29 cellular contexts compared by ENCODE assay signal in the genomic region with DNA sequence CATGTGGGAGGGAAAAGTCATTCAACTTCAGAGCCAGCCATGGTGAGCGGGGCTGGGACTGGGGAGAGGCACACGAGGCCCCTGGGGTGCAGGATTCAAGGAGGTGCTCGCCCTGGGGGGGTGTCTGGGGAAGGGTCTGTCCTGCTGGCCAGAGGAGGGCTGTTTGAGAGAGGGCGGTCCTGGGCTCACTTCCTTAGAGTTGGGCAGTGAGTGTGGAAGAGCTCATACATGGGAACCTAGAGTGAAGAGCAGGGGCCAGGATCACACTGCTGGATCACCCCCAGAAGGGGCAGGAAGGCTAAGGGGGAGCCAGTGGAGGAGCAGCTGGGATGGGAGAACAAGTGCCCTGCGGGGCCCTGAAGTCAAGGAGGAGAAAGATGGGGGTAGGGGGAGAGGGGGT. TPM values are rescaled to one million over a fixed set of nuclear protein-coding genes. Genes with fewer than 3 reads are reported as not detected.
DNase-seq lines count a peak whose midpoint lies in the region; ATAC-seq, FAIRE-seq and TF ChIP-seq lines count a peak whose summit lies in the region.
"Had no signal": no experiment of that assay in that cellular context is flagged by ENCODE, and none has a peak within 500 bp of the region (broad histone marks: within the 10 kb centered on the region; RNA-seq: fewer than 3 reads in every experiment).

No MANE protein-coding gene starts in this region.

- H3K4me3 Mint-ChIP-seq in HFFc6 (no peak overlapping the region), endothelial cell (ENCODE audit: unreplicated experiment) (no peak overlapping the region), osteocyte (ENCODE audit: unreplicated experiment) (no peak overlapping the region)
- H3K4me3 Mint-ChIP-seq: activated CD8-positive, alpha-beta T cell treated with anti-CD3 and anti-CD28 coated beads, Interleukin-2, amount 10 ng/mL, durations not matched to agents 7 days and 5 days; activated naive CD8-positive, alpha-beta T cell treated with anti-CD3 and anti-CD28 coated beads, Interleukin-2, amount 50 U/mL, for 24 hours; immature natural killer cell; T-cell had no signal

- no peaks in the 10 kb centered on the region for H3K36me3 ChIP-seq in hepatocyte (replicated peaks; ENCODE audit: insufficient read depth, low read depth)
- H3K36me3 ChIP-seq: left lung, uterus had no signal

- H4K20me1 ChIP-seq in hepatocyte (ENCODE audit: insufficient read depth, poor library complexity, severe bottlenecking) = peaks cover 25% of the 10 kb centered on the region

- no peak; a peak in 1 of 6 replicates for ATAC-seq in A549
- ATAC-seq: activated CD8-positive, alpha-beta T cell treated with anti-CD3 and anti-CD28 coated beads, Interleukin-2, amount 10 ng/mL, durations not matched to agents 7 days and 5 days; activated naive CD8-positive, alpha-beta T cell treated with anti-CD3 and anti-CD28 coated beads, Interleukin-2, amount 50 U/mL, for 24 hours; left lung; mucosa of descending colon; T-cell had no signal

- peaks cover 100% of the 10 kb centered on the region for H3K79me2 ChIP-seq in hepatocyte

- H3K27ac ChIP-seq in A549 (peak overlapping the region; percentile 25 to 67; a peak in 4 of 6 replicates), hepatocyte (no peak overlapping the region)
- H3K27ac ChIP-seq: C4-2B, foreskin keratinocyte, left lung, SJCRH30, uterus had no signal

- CTCF ChIA-PET in A549 (lab: Yijun Ruan, JAX) = interaction anchor here (1.2 to 1.3 kb wide), 2 partner anchors 19 to 20 kb away, joined by 3 read pairs; no protein-coding TSS in a partner anchor

- H3K9me3 ChIP-seq in A549 = no peaks in the 10 kb centered on the region
- H3K9me3 ChIP-seq in hepatocyte (ENCODE audit: low read depth) = no peaks in the 10 kb centered on the region
- H3K9me3 ChIP-seq: left lung, mucosa of descending colon, SJCRH30, uterus had no signal

- FAIRE-seq in A549 (lab: Jason Lieb, UNC) = no peak
- FAIRE-seq: D721Med had no signal

- no peak overlapping the region for H3K4me2 ChIP-seq in A549
- H3K4me2 ChIP-seq in hepatocyte = no peak overlapping the region
- H3K4me2 ChIP-seq: smooth muscle cell had no signal

- H3K4me1 ChIP-seq in A549 = peaks cover 43% of the 10 kb centered on the region
- peaks cover 26% of the 10 kb centered on the region for H3K4me1 ChIP-seq in hepatocyte (ENCODE audit: insufficient read depth)
- H3K4me1 ChIP-seq: uterus had no signal

- no peak for TF ChIP-seq CTCF in A549 (IDR thresholded peaks at IDR 0.05)
- TF ChIP-seq CTCF in HFFc6 (IDR thresholded peaks at IDR 0.05) = no peak
- TF ChIP-seq CTCF in endothelial cell (IDR thresholded peaks at IDR 0.05; ENCODE audit: unreplicated experiment) = no peak
- no peak for TF ChIP-seq CTCF in osteocyte (IDR thresholded peaks at IDR 0.05)
- TF ChIP-seq CTCF in hepatocyte (IDR thresholded peaks at IDR 0.05; ENCODE audit: poor library complexity) = no peak

- H3K9me2 ChIP-seq in hepatocyte (replicated peaks; ENCODE audit: insufficient read depth) = no peaks in the 10 kb centered on the region

- no peak for TF ChIP-seq EP300 in A549 (IDR thresholded peaks at IDR 0.05)

- H3K4me3 ChIP-seq in A549 (no peak overlapping the region), hepatocyte (no peak overlapping the region)
- H3K4me3 ChIP-seq: left lung, mucosa of descending colon, SJCRH30, smooth muscle cell, uterus had no signal

- H3K4me1 Mint-ChIP-seq in HFFc6 (ENCODE audit: low read depth) (peaks cover 92% of the 10 kb centered on the region), endothelial cell (ENCODE audit: unreplicated experiment) (peaks cover 75% of the 10 kb centered on the region), osteocyte (ENCODE audit: unreplicated experiment) (peaks cover 77% of the 10 kb centered on the region)

- WGBS in A549 (ENCODE audit: missing lambda C conversion rate) = 95% methylated on average over 5 of the region's 5 CpGs
- WGBS in hepatocyte (ENCODE audit: low lambda C conversion rate, missing lambda C conversion rate) = 98% methylated on average over 5 of the region's 5 CpGs

- no peaks in the 10 kb centered on the region for H3K9me3 Mint-ChIP-seq in HFFc6
- no peaks in the 10 kb centered on the region for H3K9me3 Mint-ChIP-seq in endothelial cell (ENCODE audit: unreplicated experiment)
- H3K9me3 Mint-ChIP-seq in osteocyte (ENCODE audit: unreplicated experiment) = no peaks in the 10 kb centered on the region
- H3K9me3 Mint-ChIP-seq: activated naive CD8-positive, alpha-beta T cell treated with anti-CD3 and anti-CD28 coated beads, Interleukin-2, amount 50 U/mL, for 24 hours; T-cell had no signal

- no peak for TF ChIP-seq POLR2A in A549 (IDR thresholded peaks at IDR 0.05; ENCODE audit: low read length)

- peaks cover 12% of the 10 kb centered on the region for H3K27me3 Mint-ChIP-seq in HFFc6 (ENCODE audit: insufficient read depth)
- peaks cover 5% of the 10 kb centered on the region for H3K27me3 Mint-ChIP-seq in endothelial cell (ENCODE audit: unreplicated experiment)
- no peaks in the 10 kb centered on the region for H3K27me3 Mint-ChIP-seq in osteocyte (ENCODE audit: unreplicated experiment)

- H2AFZ ChIP-seq in hepatocyte = no peak overlapping the region

- DNase-seq in A549 (ENCODE audit: low read depth in 1 of 2, low spot score in 1 of 2) = no peak
- no peak for DNase-seq in HFFc6
- DNase-seq in endothelial cell (ENCODE audit: low spot score) = no peak
- DNase-seq in osteocyte (ENCODE audit: extremely low spot score, unreplicated experiment) = no peak
- DNase-seq in hepatocyte (ENCODE audit: low spot score) = no peak
- no peak for DNase-seq in NCI-H446 treated with DMSO at 0.1 percent for 48 hours (lab: John Stamatoyannopoulos, UW)
- no peak for DNase-seq in NCI-H526 treated with DMSO at 0.1 percent for 48 hours (lab: John Stamatoyannopoulos, UW)
- no peak for DNase-seq in C1 segment of cervical spinal cord (lab: John Stamatoyannopoulos, UW)
- DNase-seq: activated CD8-positive, alpha-beta T cell treated with anti-CD3 and anti-CD28 coated beads, Interleukin-2, amount 10 ng/mL, durations not matched to agents 7 days and 5 days; activated gamma-delta T cell treated with Interleukin-2 at 50 U/mL for 16 hours; activated naive CD8-positive, alpha-beta T cell treated with anti-CD3 and anti-CD28 coated beads, Interleukin-2, amount 50 U/mL, for 24 hours; activated T-cell treated with anti-CD3 and anti-CD28 coated beads for 4 hours; effector CD8-positive, alpha-beta T cell; foreskin keratinocyte; HCEC 1CT; hippocampal formation; immature natural killer cell; mucosa of descending colon; NCI-H1105 treated with DMSO at 0.1 percent for 48 hours; NCI-H2081; NCI-H345; PC-3; SJCRH30; T-cell; uterus had no signal

- H3K27me3 ChIP-seq in hepatocyte = no peaks in the 10 kb centered on the region
- H3K27me3 ChIP-seq: foreskin keratinocyte, SJCRH30, uterus had no signal

- H3K36me3 Mint-ChIP-seq in HFFc6 (ENCODE audit: low read depth) (peaks cover 56% of the 10 kb centered on the region), endothelial cell (ENCODE audit: low read depth, unreplicated experiment) (peaks cover 10% of the 10 kb centered on the region), osteocyte (ENCODE audit: unreplicated experiment) (no peaks in the 10 kb centered on the region)
- H3K36me3 Mint-ChIP-seq: immature natural killer cell, T-cell had no signal

- no peak for TF ChIP-seq RAD21 in A549 (conservative IDR thresholded peaks at IDR 0.05 in 1 of 2, IDR thresholded peaks at IDR 0.05 in 1 of 2)

- peak overlapping the region; percentile 94 for H3K27ac Mint-ChIP-seq in HFFc6
- peak overlapping the region; percentile 13 for H3K27ac Mint-ChIP-seq in endothelial cell (ENCODE audit: unreplicated experiment)
- H3K27ac Mint-ChIP-seq in osteocyte (ENCODE audit: unreplicated experiment) = peak overlapping the region; percentile 91
- H3K27ac Mint-ChIP-seq: activated CD8-positive, alpha-beta T cell treated with anti-CD3 and anti-CD28 coated beads, Interleukin-2, amount 10 ng/mL, durations not matched to agents 7 days and 5 days; activated naive CD8-positive, alpha-beta T cell treated with anti-CD3 and anti-CD28 coated beads, Interleukin-2, amount 50 U/mL, for 24 hours; immature natural killer cell; T-cell had no signal

- POLR2A ChIA-PET in A549 (lab: Yijun Ruan, JAX) = no interaction called here

TF ChIP-seq in A549, 52 proteins besides CTCF, POLR2A, EP300 and RAD21 (continues in another document):
- TF ChIP-seq ZNF302 (CRISPR knock-in tag; IDR thresholded peaks at IDR 0.05) = no peak
- TF ChIP-seq GATA3 (IDR thresholded peaks at IDR 0.05; ENCODE audit: borderline replicate concordance) = no peak
- TF ChIP-seq PHF8 (IDR thresholded peaks at IDR 0.05; ENCODE audit: borderline replicate concordance, low read depth) = no peak
- TF ChIP-seq TP53 (CRISPR knock-in tag; IDR thresholded peaks at IDR 0.05) = no peak
- no peak for TF ChIP-seq BHLHE40 (IDR thresholded peaks at IDR 0.05; ENCODE audit: low read depth, low read length)
- TF ChIP-seq, protein P1, sequence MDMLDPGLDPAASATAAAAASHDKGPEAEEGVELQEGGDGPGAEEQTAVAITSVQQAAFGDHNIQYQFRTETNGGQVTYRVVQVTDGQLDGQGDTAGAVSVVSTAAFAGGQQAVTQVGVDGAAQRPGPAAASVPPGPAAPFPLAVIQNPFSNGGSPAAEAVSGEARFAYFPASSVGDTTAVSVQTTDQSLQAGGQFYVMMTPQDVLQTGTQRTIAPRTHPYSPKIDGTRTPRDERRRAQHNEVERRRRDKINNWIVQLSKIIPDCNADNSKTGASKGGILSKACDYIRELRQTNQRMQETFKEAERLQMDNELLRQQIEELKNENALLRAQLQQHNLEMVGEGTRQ (IDR thresholded peaks at IDR 0.05) = no peak
- TF ChIP-seq, protein P2, sequence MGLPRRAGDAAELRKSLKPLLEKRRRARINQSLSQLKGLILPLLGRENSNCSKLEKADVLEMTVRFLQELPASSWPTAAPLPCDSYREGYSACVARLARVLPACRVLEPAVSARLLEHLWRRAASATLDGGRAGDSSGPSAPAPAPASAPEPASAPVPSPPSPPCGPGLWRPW (IDR thresholded peaks at IDR 0.05) = no peak
- no peak for TF ChIP-seq MAZ (IDR thresholded peaks at IDR 0.05; ENCODE audit: borderline replicate concordance, low read depth, low read length)
- no peak for TF ChIP-seq HOXB13 (CRISPR knock-in tag; IDR thresholded peaks at IDR 0.05; ENCODE audit: low read depth)
- no peak for TF ChIP-seq NR3C1 (IDR thresholded peaks at IDR 0.05)
- TF ChIP-seq CBX2 (IDR thresholded peaks at IDR 0.05; ENCODE audit: borderline replicate concordance, low read depth) = no peak

RNA-seq across cellular contexts. Expression of a gene that starts 6.5 kb away (rescaled TPM):
- polyA plus RNA-seq in A549 (2011; rRNA removed) = 35.7 and 53.5 TPM in 2 replicates
- polyA plus RNA-seq in A549 (2012; cell fraction: cytosol; rRNA removed) = 15.5 and 20.8 TPM in 2 replicates
- 16.4 and 18.5 TPM in 2 replicates for polyA plus RNA-seq in A549 (2012; cell fraction: nucleus; rRNA removed)
- polyA plus RNA-seq in A549 (2017; fragmentation: RNase III; extraction: RNeasy Plus Mini Kit Qiagen cat#74134 plus additional on column Dnase treatment) = 22.6 to 25.2 TPM (median 23.4 TPM) in 3 replicates
- polyA minus RNA-seq in A549 (2011; rRNA and poly(A)+ RNA removed) = 62.5 and 67.6 TPM in 2 replicates
- 10 to 100 TPM; 82.3 to 98.7 (median 87.8) TPM for total RNA-seq in HFFc6 (2021; fragmentation: NEBNext Ultra II Directional; extraction: Animal tissue kit (Norgen Biotek cat#: 25700))
- total RNA-seq in endothelial cell (ENCODE audit: unreplicated experiment) = 58.6 TPM
- total RNA-seq in osteocyte = 60.1 and 62.1 TPM in 2 replicates
- total RNA-seq in hepatocyte = 32.0 and 35.9 TPM in 2 replicates
- polyA plus RNA-seq in hepatocyte = 20.3 and 23.3 TPM in 2 replicates
- total RNA-seq: activated CD8-positive, alpha-beta T cell treated with anti-CD3 and anti-CD28 coated beads, Interleukin-2, amount 10 ng/mL, durations not matched to agents 7 days and 5 days had no signal

Comparison
In these comparisons a context has a peak if more than half of its experiments do, and no peak if none do; other contexts are left out.
1. H3K27ac Mint-ChIP-seq: peak in every context shown above with its lines; median percentile 94 in HFFc6; 91 in osteocyte; 13 in endothelial cell.